Comparison of ENCODE assay signal across 1 cellular context in the genomic region with DNA sequence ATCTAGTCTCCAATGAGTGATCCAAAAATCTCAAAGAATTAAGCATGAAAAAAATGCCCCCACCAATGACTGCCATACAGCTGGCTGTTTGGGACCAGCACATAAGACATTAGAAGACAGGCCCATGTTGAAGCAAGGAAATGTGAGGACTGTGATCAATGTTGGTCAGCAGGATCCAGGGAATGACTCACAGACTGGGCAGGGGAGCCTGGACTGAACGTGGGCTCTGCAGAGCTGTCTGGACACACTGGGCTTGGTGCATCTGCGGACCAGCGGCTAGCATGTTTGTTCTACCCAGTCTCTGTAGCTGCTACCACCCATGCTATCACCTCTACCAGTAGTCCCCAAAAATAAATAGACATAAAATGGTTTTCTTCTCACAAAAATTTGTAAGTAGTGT.
TF ChIP-seq lines count a peak whose summit lies in the region.

No MANE protein-coding gene starts in this region.

TF ChIP-seq in GM23338, 12 proteins besides CTCF, POLR2A, EP300 and RAD21 (continued from another document):
- TF ChIP-seq, protein P1, sequence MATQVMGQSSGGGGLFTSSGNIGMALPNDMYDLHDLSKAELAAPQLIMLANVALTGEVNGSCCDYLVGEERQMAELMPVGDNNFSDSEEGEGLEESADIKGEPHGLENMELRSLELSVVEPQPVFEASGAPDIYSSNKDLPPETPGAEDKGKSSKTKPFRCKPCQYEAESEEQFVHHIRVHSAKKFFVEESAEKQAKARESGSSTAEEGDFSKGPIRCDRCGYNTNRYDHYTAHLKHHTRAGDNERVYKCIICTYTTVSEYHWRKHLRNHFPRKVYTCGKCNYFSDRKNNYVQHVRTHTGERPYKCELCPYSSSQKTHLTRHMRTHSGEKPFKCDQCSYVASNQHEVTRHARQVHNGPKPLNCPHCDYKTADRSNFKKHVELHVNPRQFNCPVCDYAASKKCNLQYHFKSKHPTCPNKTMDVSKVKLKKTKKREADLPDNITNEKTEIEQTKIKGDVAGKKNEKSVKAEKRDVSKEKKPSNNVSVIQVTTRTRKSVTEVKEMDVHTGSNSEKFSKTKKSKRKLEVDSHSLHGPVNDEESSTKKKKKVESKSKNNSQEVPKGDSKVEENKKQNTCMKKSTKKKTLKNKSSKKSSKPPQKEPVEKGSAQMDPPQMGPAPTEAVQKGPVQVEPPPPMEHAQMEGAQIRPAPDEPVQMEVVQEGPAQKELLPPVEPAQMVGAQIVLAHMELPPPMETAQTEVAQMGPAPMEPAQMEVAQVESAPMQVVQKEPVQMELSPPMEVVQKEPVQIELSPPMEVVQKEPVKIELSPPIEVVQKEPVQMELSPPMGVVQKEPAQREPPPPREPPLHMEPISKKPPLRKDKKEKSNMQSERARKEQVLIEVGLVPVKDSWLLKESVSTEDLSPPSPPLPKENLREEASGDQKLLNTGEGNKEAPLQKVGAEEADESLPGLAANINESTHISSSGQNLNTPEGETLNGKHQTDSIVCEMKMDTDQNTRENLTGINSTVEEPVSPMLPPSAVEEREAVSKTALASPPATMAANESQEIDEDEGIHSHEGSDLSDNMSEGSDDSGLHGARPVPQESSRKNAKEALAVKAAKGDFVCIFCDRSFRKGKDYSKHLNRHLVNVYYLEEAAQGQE (IDR thresholded peaks at IDR 0.05; ENCODE audit: unreplicated experiment), result no peak
- TF ChIP-seq STAT1 (IDR thresholded peaks at IDR 0.05; ENCODE audit: unreplicated experiment) (no peak), POLR2AphosphoS5 (IDR thresholded peaks at IDR 0.05; ENCODE audit: low read depth) (no peak), ZNF114 (CRISPR knock-in tag; IDR thresholded peaks at IDR 0.05) (no peak), ZNF331 (CRISPR knock-in tag; IDR thresholded peaks at IDR 0.05; ENCODE audit: low read depth) (no peak), JUNB (IDR thresholded peaks at IDR 0.05; ENCODE audit: unreplicated experiment) (no peak)
- TF ChIP-seq, protein P2, sequence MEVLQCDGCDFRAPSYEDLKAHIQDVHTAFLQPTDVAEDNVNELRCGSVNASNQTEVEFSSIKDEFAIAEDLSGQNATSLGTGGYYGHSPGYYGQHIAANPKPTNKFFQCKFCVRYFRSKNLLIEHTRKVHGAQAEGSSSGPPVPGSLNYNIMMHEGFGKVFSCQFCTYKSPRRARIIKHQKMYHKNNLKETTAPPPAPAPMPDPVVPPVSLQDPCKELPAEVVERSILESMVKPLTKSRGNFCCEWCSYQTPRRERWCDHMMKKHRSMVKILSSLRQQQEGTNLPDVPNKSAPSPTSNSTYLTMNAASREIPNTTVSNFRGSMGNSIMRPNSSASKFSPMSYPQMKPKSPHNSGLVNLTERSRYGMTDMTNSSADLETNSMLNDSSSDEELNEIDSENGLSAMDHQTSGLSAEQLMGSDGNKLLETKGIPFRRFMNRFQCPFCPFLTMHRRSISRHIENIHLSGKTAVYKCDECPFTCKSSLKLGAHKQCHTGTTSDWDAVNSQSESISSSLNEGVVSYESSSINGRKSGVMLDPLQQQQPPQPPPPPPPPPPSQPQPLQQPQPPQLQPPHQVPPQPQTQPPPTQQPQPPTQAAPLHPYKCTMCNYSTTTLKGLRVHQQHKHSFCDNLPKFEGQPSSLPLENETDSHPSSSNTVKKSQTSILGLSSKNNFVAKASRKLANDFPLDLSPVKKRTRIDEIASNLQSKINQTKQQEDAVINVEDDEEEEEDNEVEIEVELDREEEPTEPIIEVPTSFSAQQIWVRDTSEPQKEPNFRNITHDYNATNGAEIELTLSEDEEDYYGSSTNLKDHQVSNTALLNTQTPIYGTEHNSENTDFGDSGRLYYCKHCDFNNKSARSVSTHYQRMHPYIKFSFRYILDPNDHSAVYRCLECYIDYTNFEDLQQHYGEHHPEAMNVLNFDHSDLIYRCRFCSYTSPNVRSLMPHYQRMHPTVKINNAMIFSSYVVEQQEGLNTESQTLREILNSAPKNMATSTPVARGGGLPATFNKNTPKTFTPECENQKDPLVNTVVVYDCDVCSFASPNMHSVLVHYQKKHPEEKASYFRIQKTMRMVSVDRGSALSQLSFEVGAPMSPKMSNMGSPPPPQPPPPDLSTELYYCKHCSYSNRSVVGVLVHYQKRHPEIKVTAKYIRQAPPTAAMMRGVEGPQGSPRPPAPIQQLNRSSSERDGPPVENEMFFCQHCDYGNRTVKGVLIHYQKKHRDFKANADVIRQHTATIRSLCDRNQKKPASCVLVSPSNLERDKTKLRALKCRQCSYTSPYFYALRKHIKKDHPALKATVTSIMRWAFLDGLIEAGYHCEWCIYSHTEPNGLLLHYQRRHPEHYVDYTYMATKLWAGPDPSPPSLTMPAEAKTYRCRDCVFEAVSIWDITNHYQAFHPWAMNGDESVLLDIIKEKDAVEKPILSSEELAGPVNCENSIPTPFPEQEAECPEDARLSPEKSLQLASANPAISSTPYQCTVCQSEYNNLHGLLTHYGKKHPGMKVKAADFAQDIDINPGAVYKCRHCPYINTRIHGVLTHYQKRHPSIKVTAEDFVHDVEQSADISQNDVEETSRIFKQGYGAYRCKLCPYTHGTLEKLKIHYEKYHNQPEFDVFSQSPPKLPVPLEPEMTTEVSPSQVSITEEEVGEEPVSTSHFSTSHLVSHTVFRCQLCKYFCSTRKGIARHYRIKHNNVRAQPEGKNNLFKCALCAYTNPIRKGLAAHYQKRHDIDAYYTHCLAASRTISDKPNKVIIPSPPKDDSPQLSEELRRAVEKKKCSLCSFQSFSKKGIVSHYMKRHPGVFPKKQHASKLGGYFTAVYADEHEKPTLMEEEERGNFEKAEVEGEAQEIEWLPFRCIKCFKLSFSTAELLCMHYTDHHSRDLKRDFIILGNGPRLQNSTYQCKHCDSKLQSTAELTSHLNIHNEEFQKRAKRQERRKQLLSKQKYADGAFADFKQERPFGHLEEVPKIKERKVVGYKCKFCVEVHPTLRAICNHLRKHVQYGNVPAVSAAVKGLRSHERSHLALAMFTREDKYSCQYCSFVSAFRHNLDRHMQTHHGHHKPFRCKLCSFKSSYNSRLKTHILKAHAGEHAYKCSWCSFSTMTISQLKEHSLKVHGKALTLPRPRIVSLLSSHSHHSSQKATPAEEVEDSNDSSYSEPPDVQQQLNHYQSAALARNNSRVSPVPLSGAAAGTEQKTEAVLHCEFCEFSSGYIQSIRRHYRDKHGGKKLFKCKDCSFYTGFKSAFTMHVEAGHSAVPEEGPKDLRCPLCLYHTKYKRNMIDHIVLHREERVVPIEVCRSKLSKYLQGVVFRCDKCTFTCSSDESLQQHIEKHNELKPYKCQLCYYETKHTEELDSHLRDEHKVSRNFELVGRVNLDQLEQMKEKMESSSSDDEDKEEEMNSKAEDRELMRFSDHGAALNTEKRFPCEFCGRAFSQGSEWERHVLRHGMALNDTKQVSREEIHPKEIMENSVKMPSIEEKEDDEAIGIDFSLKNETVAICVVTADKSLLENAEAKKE (CRISPR knock-in tag; IDR thresholded peaks at IDR 0.05), result no peak
TF ChIP-seq in GM23338: peak in this region for 0.
